In genomic region chr1:32352831-32353383, GRCh38 we compare ENCODE assay signal across 14 cellular contexts. TPM values are rescaled to one million over a fixed set of nuclear protein-coding genes. Genes with fewer than 3 reads are reported as not detected.
A peak's percentile ranks its signal among the peaks of the same experiment; 100 is the strongest.
DNase-seq lines count a peak whose midpoint lies in the region; ATAC-seq, FAIRE-seq and TF ChIP-seq lines count a peak whose summit lies in the region.
"Had no signal": no experiment of that assay in that cellular context is flagged by ENCODE, and none has a peak within 500 bp of the region (broad histone marks: within the 10 kb centered on the region; RNA-seq: fewer than 3 reads in every experiment).

No MANE protein-coding gene starts in this region.

- CTCF ChIA-PET in SK-N-SH (lab: Yijun Ruan, JAX), result interaction anchor here (1.4 to 3.4 kb wide), 6 partner anchors 16 to 138 kb away, joined by 3 to 24 read pairs (median 4); partner anchors contain the start of gene MARCKSL1

- H3K4me2 ChIP-seq in SK-N-SH, result peak overlapping the region; percentile 96
- no peak overlapping the region for H3K4me2 ChIP-seq in astrocyte (ENCODE audit: low read length)

- H3K9me3 ChIP-seq in SK-N-SH (no peaks in the 10 kb centered on the region), astrocyte (ENCODE audit: insufficient read depth, low read depth, low read length) (no peaks in the 10 kb centered on the region), liver (ENCODE audit: control insufficient read depth in 4 of 4, low read length in 3 of 4) (no peaks in the 10 kb centered on the region), suprapubic skin (no peaks in the 10 kb centered on the region)

- TF ChIP-seq POLR2A in suprapubic skin (IDR thresholded peaks at IDR 0.05), result no peak
- no peak for TF ChIP-seq POLR2A in lower leg skin (IDR thresholded peaks at IDR 0.05)

- H3K4me3 Mint-ChIP-seq in astrocyte (ENCODE audit: unreplicated experiment), result peak overlapping the region; percentile 72

- TF ChIP-seq RAD21 in SK-N-SH (IDR thresholded peaks at IDR 0.05; ENCODE audit: low read length), result no peak
- no peak for TF ChIP-seq RAD21 in liver (IDR thresholded peaks at IDR 0.05)

- intact Hi-C loops in lower leg skin (cut with DNase I; ENCODE audit: low total_unique reads), result no loop called here

- H3K36me3 Mint-ChIP-seq in astrocyte (ENCODE audit: low read depth, unreplicated experiment), result peaks cover 8% of the 10 kb centered on the region

- no peaks in the 10 kb centered on the region for H3K27me3 Mint-ChIP-seq in astrocyte (ENCODE audit: low read depth, unreplicated experiment)

- 0 out of 2 replicates have a peak overlapping the region, but pooled peaks have one; percentile 87 for H3K9ac ChIP-seq in SK-N-SH
- no peak overlapping the region for H3K9ac ChIP-seq in astrocyte (ENCODE audit: low read length)
- H3K9ac ChIP-seq in liver (ENCODE audit: low read depth in 1 of 2, low read length in 2 of 2), result no peak overlapping the region

- H3K27ac ChIP-seq in SK-N-SH (ENCODE audit: low read depth in 2 of 2, low read length in 1 of 2) (no peak overlapping the region), astrocyte (ENCODE audit: low read depth, low read length) (no peak overlapping the region), liver (ENCODE audit: low read depth in 1 of 2, low read length in 2 of 2) (peak overlapping the region; percentile 40 to 45), suprapubic skin (peak overlapping the region; percentile 87)

- no peaks in the 10 kb centered on the region for H3K9me3 Mint-ChIP-seq in astrocyte (ENCODE audit: unreplicated experiment)

- no peak for DNase-seq in SK-N-SH
- no peak for DNase-seq in astrocyte (ENCODE audit: low read depth)
- no peak for DNase-seq in suprapubic skin (ENCODE audit: low spot score in 2 of 2)
- DNase-seq in cortex of kidney (lab: John Stamatoyannopoulos, UW), result no peak
- no peak for DNase-seq in lower leg skin (ENCODE audit: low spot score in 2 of 2)
- DNase-seq: ACHN; activated CD4-positive, alpha-beta T cell treated with anti-CD3 and anti-CD28 coated beads for 1 hour had no signal

- no peaks in the 10 kb centered on the region for H3K36me3 ChIP-seq in SK-N-SH (replicated peaks in 1 of 2; ENCODE audit: control insufficient read depth in 1 of 2, insufficient read depth in 2 of 2, low read length in 1 of 2)
- no peaks in the 10 kb centered on the region for H3K36me3 ChIP-seq in astrocyte (ENCODE audit: insufficient read depth, low read length)
- no peaks in the 10 kb centered on the region for H3K36me3 ChIP-seq in liver (ENCODE audit: control insufficient read depth in 4 of 4, insufficient read depth in 3 of 4, low read depth in 1 of 4, low read length in 3 of 4)
- H3K36me3 ChIP-seq in suprapubic skin, result no peaks in the 10 kb centered on the region

- POLR2A ChIA-PET in SK-N-SH (lab: Yijun Ruan, JAX), result interaction anchor here (0.6 to 3.5 kb wide), 3 partner anchors 17 to 116 kb away, joined by 3 to 24 read pairs (median 6); partner anchors contain the start of gene MARCKSL1

- TF ChIP-seq CTCF in SK-N-SH (IDR thresholded peaks at IDR 0.05) (no peak), astrocyte (IDR thresholded peaks at IDR 0.05; ENCODE audit: insufficient read depth, low read depth, low read length) (no peak), liver (IDR thresholded peaks at IDR 0.05; ENCODE audit: low read depth, low read length, missing input control) (no peak), suprapubic skin (IDR thresholded peaks at IDR 0.05) (no peak), lower leg skin (IDR thresholded peaks at IDR 0.05) (no peak)

- TF ChIP-seq EP300 in SK-N-SH (IDR thresholded peaks at IDR 0.05; ENCODE audit: borderline replicate concordance in 1 of 2, low read depth in 1 of 2, low read length in 1 of 2), result no peak
- no peak for TF ChIP-seq EP300 in suprapubic skin (IDR thresholded peaks at IDR 0.05)

- no peak for FAIRE-seq in astrocyte (lab: Jason Lieb, UNC)
- FAIRE-seq: colon, H54, HTR-8/SVneo had no signal

- H3K4me3 ChIP-seq in SK-N-SH (ENCODE audit: low read depth in 2 of 2, low read length in 1 of 2) (no peak overlapping the region; a peak in 1 of 4 replicates), astrocyte (ENCODE audit: insufficient read depth, low read depth, low read length) (no peak overlapping the region), liver (ENCODE audit: low read depth in 1 of 3, low read length in 3 of 3) (no peak overlapping the region), suprapubic skin (peak overlapping the region; percentile 66), lower leg skin (ENCODE audit: low read depth, poor library complexity, severe bottlenecking) (no peak overlapping the region)

- H3K27ac Mint-ChIP-seq in astrocyte (ENCODE audit: unreplicated experiment), result peak overlapping the region; percentile 80

- H4K20me1 ChIP-seq in SK-N-SH (ENCODE audit: insufficient read depth) (no peaks in the 10 kb centered on the region), astrocyte (ENCODE audit: insufficient read depth, low read length) (no peaks in the 10 kb centered on the region)

- H3K4me1 ChIP-seq in SK-N-SH (ENCODE audit: control insufficient read depth in 1 of 2, insufficient read depth in 2 of 2, low read depth in 1 of 2, low read length in 1 of 2) (peaks cover 4 to 9% of the 10 kb centered on the region in 2 experiments; a peak in 2 of 4 replicates), astrocyte (ENCODE audit: insufficient read depth, low read length) (peaks cover 31% of the 10 kb centered on the region), liver (ENCODE audit: control insufficient read depth in 4 of 4, insufficient read depth in 4 of 4, low read length in 3 of 4) (peaks cover 7 to 39% (median 18%) of the 10 kb centered on the region in 4 donors), suprapubic skin (peaks cover 42% of the 10 kb centered on the region)

- no peaks in the 10 kb centered on the region for H3K9me2 ChIP-seq in SK-N-SH

- ATAC-seq in SK-N-SH treated with all-trans-retinoic acid at 6 μM for 48 hours (no peak), HG02759 (IDR thresholded peaks at IDR 0.05; ENCODE audit: unreplicated experiment) (no peak)

- H3K79me2 ChIP-seq in SK-N-SH (ENCODE audit: insufficient read depth) (peaks cover 8% of the 10 kb centered on the region; the same call in 1 of the 2 replicates), astrocyte (ENCODE audit: insufficient read depth, low read length) (no peaks in the 10 kb centered on the region)

- H2AFZ ChIP-seq in SK-N-SH (ENCODE audit: low read depth) (no peak overlapping the region), astrocyte (ENCODE audit: low read depth, low read length) (no peak overlapping the region)

- no peaks in the 10 kb centered on the region for H3K27me3 ChIP-seq in SK-N-SH (ENCODE audit: insufficient read depth)
- no peaks in the 10 kb centered on the region for H3K27me3 ChIP-seq in astrocyte (ENCODE audit: insufficient read depth, low read length)
- H3K27me3 ChIP-seq in liver (ENCODE audit: control insufficient read depth in 4 of 4, insufficient read depth in 4 of 4, low read length in 3 of 4), result no peaks in the 10 kb centered on the region
- no peaks in the 10 kb centered on the region for H3K27me3 ChIP-seq in suprapubic skin

- peaks cover 3% of the 10 kb centered on the region for H3F3A ChIP-seq in SK-N-SH (replicated peaks; ENCODE audit: insufficient read depth)

- 95% methylated on average over 2 of the region's 2 CpGs for WGBS in SK-N-SH (ENCODE audit: low lambda C conversion rate)
- 90% methylated on average over 2 of the region's 2 CpGs for WGBS in liver
- WGBS in suprapubic skin, result 52% methylated on average over 2 of the region's 2 CpGs
- WGBS in lower leg skin, 2 donors, result 61 to 62% methylated on average over 2 of the region's 2 CpGs

- H3K4me1 Mint-ChIP-seq in astrocyte (ENCODE audit: low read depth, unreplicated experiment), result peaks cover 27% of the 10 kb centered on the region

TF ChIP-seq in SK-N-SH, 30 proteins besides CTCF, POLR2A, EP300 and RAD21 (continues in another document):
- TF ChIP-seq YY1 (IDR thresholded peaks at IDR 0.05; ENCODE audit: low read depth), result no peak
- TF ChIP-seq RCOR1 (IDR thresholded peaks at IDR 0.05; ENCODE audit: low read length), result no peak

TF ChIP-seq in SK-N-SH treated with all-trans-retinoic acid at 6 μM for 48 hours, 23 proteins besides CTCF, POLR2A, EP300 and RAD21 (continues in another document):
- no peak for TF ChIP-seq ZNF70 (CRISPR knock-in tag; IDR thresholded peaks at IDR 0.05)
- no peak for TF ChIP-seq TCF4 (CRISPR knock-in tag; IDR thresholded peaks at IDR 0.05; ENCODE audit: borderline replicate concordance)

TF ChIP-seq in liver, 16 proteins besides CTCF, POLR2A, EP300 and RAD21 (continues in another document):
- TF ChIP-seq FOXA1 (IDR thresholded peaks at IDR 0.05) (no peak), FOXA2 (IDR thresholded peaks at IDR 0.05) (no peak), SP1 (IDR thresholded peaks at IDR 0.05) (no peak), NR2F2 (IDR thresholded peaks at IDR 0.05) (no peak)

RNA-seq across cellular contexts. Expression of gene FAM229A, which starts 9.4 kb away (rescaled TPM):
- 8.0 and 10.0 TPM in 2 replicates for polyA plus RNA-seq in SK-N-SH (2012; rRNA removed)
- 0.63 and 1.8 TPM in 2 replicates for polyA plus RNA-seq in SK-N-SH (2012; cell fraction: cytosol; rRNA removed)
- 114 and 147 TPM in 2 replicates for polyA plus RNA-seq in SK-N-SH (2012; cell fraction: nucleus; rRNA removed)
- total RNA-seq in astrocyte, result 3.5 and 4.2 TPM in 2 replicates
- total RNA-seq in liver, result 1 to 10 TPM; 2.4 to 3.3 TPM
- 1 to 10 TPM; 1.6 to 1.8 TPM for polyA plus RNA-seq in liver
- 10 to 100 TPM in 3 of 4 donors, 1 to 10 TPM in 1; 4.4 to 41.8 (median 16.3) TPM for total RNA-seq in suprapubic skin
- total RNA-seq in lower leg skin, result 10 to 100 TPM in 2 of 4 donors, 1 to 10 TPM in 2; 7.2 to 20.1 (median 8.7) TPM

RNA-seq across cellular contexts. Expression of gene TSSK3, which starts 9.4 kb away (rescaled TPM):
- polyA plus RNA-seq in SK-N-SH (2012; rRNA removed) (0.28 and 0.86 TPM in 2 replicates), liver (under 1 TPM in 1 of 2 donors, not detected in 1; 0.14 TPM)
- 0.20 and 0.21 TPM in 2 replicates for polyA plus RNA-seq in SK-N-SH (2012; cell fraction: cytosol; rRNA removed)
- 5.2 and 5.6 TPM in 2 replicates for polyA plus RNA-seq in SK-N-SH (2012; cell fraction: nucleus; rRNA removed)
- total RNA-seq in astrocyte (0.32 and 0.87 TPM in 2 replicates), liver (under 1 TPM in 1 of 2 donors, not detected in 1; 0.50 TPM), suprapubic skin (1 to 10 TPM in 2 of 4 donors, under 1 TPM in 1, not detected in 1; 0.86 to 2.7 (median 1.3) TPM), lower leg skin (1 to 10 TPM in 1 of 4 donors, under 1 TPM in 2, not detected in 1; 0.42 to 1.5 (median 0.84) TPM)
- total RNA-seq: lung microvascular endothelial cell had no signal

RNA-seq across cellular contexts. Expression of gene MARCKSL1, which starts 16.9 kb away (rescaled TPM):
- polyA plus RNA-seq in SK-N-SH (2012; rRNA removed), result 254 and 275 TPM in 2 replicates
- polyA plus RNA-seq in SK-N-SH (2012; cell fraction: cytosol; rRNA removed), result 257 and 303 TPM in 2 replicates
- polyA plus RNA-seq in SK-N-SH (2012; cell fraction: nucleus; rRNA removed), result 94.4 and 121 TPM in 2 replicates
- total RNA-seq in astrocyte, result 185 and 213 TPM in 2 replicates
- total RNA-seq in liver, result 10 to 100 TPM; 13.0 to 20.3 TPM
- polyA plus RNA-seq in liver, result 10 to 100 TPM; 16.6 to 29.5 TPM
- 10 to 100 TPM; 12.8 to 25.1 (median 19.3) TPM for total RNA-seq in suprapubic skin
- 10 to 100 TPM in 2 of 4 donors, 1 to 10 TPM in 2; 6.9 to 21.0 (median 11.1) TPM for total RNA-seq in lower leg skin

RNA-seq across cellular contexts. Expression of gene BSDC1, which starts 41.3 kb away (rescaled TPM):
- polyA plus RNA-seq in SK-N-SH (2012; rRNA removed), result 51.0 and 65.7 TPM in 2 replicates
- 37.8 and 46.0 TPM in 2 replicates for polyA plus RNA-seq in SK-N-SH (2012; cell fraction: cytosol; rRNA removed)
- polyA plus RNA-seq in SK-N-SH (2012; cell fraction: nucleus; rRNA removed), result 138 and 143 TPM in 2 replicates
- 71.9 and 73.1 TPM in 2 replicates for total RNA-seq in astrocyte
- total RNA-seq in liver, result 10 to 100 TPM; 62.5 to 65.9 TPM
- 10 to 100 TPM; 40.0 to 41.4 TPM for polyA plus RNA-seq in liver
- total RNA-seq in suprapubic skin, result 100 to 1,000 TPM in 3 of 4 donors, 10 to 100 TPM in 1; 96.0 to 140 (median 120) TPM
- 100 to 1,000 TPM in 3 of 4 donors, 10 to 100 TPM in 1; 72.5 to 147 (median 105) TPM for total RNA-seq in lower leg skin

Comparison
In these comparisons a context has a peak if more than half of its experiments do, and no peak if none do; other contexts are left out.
1. H3K27ac ChIP-seq: peak in liver (2 of 2) and suprapubic skin (single experiment); none in SK-N-SH (0 of 2) and astrocyte (single experiment).